In the genomic region with DNA sequence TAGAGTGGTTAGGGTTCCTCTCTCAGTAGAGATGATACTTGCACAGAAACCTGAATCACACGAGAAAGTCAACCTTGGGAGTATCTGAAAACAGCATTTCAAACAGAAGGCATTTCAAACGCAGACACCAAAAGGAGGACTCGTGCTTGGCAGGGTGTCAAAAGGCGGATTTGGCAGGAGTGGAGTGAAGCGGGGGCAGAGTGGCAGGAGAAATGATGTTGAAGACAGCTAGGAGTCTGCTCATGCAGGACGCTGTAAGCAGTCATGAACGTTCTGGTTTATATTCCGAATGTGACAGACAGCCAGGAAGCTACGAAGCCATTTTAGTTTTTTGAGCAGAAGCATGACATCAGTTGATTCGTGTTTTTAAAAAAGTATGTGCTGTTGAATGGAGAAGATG, we compare ENCODE assay signal across 17 cellular contexts. TPM values are rescaled to one million over a fixed set of nuclear protein-coding genes. Genes with fewer than 3 reads are reported as not detected.
DNase-seq lines count a peak whose midpoint lies in the region; ATAC-seq and TF ChIP-seq lines count a peak whose summit lies in the region.
"Not testable (repeated sequence)": the region's sequence is repeated elsewhere in the genome, so short reads cannot be mapped to it uniquely, and the experiment has no call there.
"Had no signal": no experiment of that assay in that cellular context is flagged by ENCODE, and none has a peak within 500 bp of the region (broad histone marks: within the 10 kb centered on the region; RNA-seq: fewer than 3 reads in every experiment).

No MANE protein-coding gene starts in this region.

- not testable (repeated sequence) for H3K9me3 ChIP-seq in neutrophil

- H3K36me3 Mint-ChIP-seq in WTC11, result not testable (repeated sequence)

- peak overlapping the region; percentile 63 for H3K27ac Mint-ChIP-seq in WTC11

- not testable (repeated sequence) for H3K9me3 Mint-ChIP-seq in WTC11

- POLR2A ChIA-PET in WTC11 (lab: Charles Lee), result not testable (repeated sequence)

- peaks cover 85 to 90% of the 10 kb centered on the region in 2 experiments for H3K4me1 ChIP-seq in neutrophil (ENCODE audit: control insufficient read depth in 1 of 2, insufficient read depth in 1 of 2, low read depth in 1 of 2, low read length in 1 of 2)

- ATAC-seq in WTC11, result not testable (repeated sequence)

- CTCF ChIA-PET in WTC11 (lab: Charles Lee), result interaction anchor here (0.7 kb wide), 1 partner anchor 33 kb away, joined by 4 read pairs; no protein-coding TSS in a partner anchor

- not testable (repeated sequence) for H3K27me3 Mint-ChIP-seq in WTC11 (ENCODE audit: low read depth)

- H3K27me3 ChIP-seq in neutrophil, result not testable (repeated sequence)

- DNase-seq in Ammon's horn (ENCODE audit: low spot score) (peak; percentile 70), NCI-H1105 treated with DMSO at 0.1 percent for 48 hours (lab: John Stamatoyannopoulos, UW) (peak; percentile 20), caudate nucleus (lab: John Stamatoyannopoulos, UW) (peak in 31 of 61 donors; percentile 3 to 80 (median 20)), foreskin fibroblast (peak; percentile 24 to 50), iris pigment epithelial cell (ENCODE audit: low read depth) (peak; percentile 12), superior temporal gyrus (ENCODE audit: extremely low spot score) (peak; percentile 78)
- DNase-seq in WTC11 (ENCODE audit: low spot score), result not testable (repeated sequence)

- H3K27ac ChIP-seq in caudate nucleus (ENCODE audit: low read depth, low read length), result not testable (repeated sequence)
- peak overlapping the region; percentile 69 for H3K27ac ChIP-seq in neutrophil

- not testable (repeated sequence) for H3K36me3 ChIP-seq in neutrophil

- not testable (repeated sequence) for H3K4me3 ChIP-seq in foreskin fibroblast (ENCODE audit: low read depth in 1 of 2, low read length in 2 of 2); neutrophil (ENCODE audit: low read depth in 1 of 2, low read length in 1 of 2)

- not testable (repeated sequence) for H3K4me3 Mint-ChIP-seq in WTC11

- peaks cover 41% of the 10 kb centered on the region for H3K4me1 Mint-ChIP-seq in WTC11

- TF ChIP-seq CTCF in WTC11 (IDR thresholded peaks at IDR 0.05); foreskin fibroblast (IDR thresholded peaks at IDR 0.05; ENCODE audit: low read depth, low read length); neutrophil (IDR thresholded peaks at IDR 0.05): not testable (repeated sequence)

RNA-seq across cellular contexts. Expression of a gene that starts 33.5 kb away (rescaled TPM):
- total RNA-seq in WTC11 (2021), result 24.4 to 28.8 TPM (median 26.7 TPM) in 3 replicates
- total RNA-seq: A172, vagina had no signal

RNA-seq across cellular contexts. Expression of a gene that starts 50.0 kb away (rescaled TPM):
- 330 to 387 TPM (median 352 TPM) in 3 replicates for total RNA-seq in WTC11 (2021)
- total RNA-seq: A172; activated CD4-positive, alpha-beta memory T cell treated with anti-CD3 and anti-CD28 coated beads for 36 hours; activated naive CD4-positive, alpha-beta T cell treated with anti-CD3 and anti-CD28 coated beads for 36 hours; activated T-helper 1 cell treated with anti-CD3 and anti-CD28 coated beads, Interleukin-12 subunit alpha, Interleukin-12 subunit beta, Interleukin-2, Interleukin-4 antibody, amounts not matched to agents 30 ng/mL and 10 ng/mL and 1 ng/mL, durations not matched to agents 14 hours and 24 hours and 36 hours; CD4-positive, alpha-beta memory T cell; dermis microvascular lymphatic vessel endothelial cell; natural killer cell; OCI-LY7 had no signal
